25 cellular contexts compared by ENCODE assay signal in the genomic region with DNA sequence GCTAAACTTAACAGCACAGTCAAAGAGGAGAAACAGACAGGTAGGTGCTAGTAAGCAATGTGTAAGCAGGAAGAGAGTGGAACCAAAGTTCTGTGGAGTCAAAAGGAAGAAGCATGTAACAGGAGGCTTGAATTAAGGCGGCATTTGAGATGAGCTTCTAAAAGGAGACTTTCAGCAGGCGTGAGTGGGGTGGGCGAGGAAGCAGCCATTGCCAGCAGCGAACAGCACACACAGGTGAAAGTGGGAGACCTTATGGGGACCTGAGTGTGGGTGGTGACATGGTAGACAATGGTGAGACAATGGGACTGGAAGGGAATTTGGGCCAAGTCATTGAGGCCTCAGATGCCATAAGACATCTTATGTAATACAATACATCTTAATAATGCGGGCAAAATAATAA.
"Had no signal": no experiment of that assay in that cellular context is flagged by ENCODE, and none has a peak within 500 bp of the region (broad histone marks: within the 10 kb centered on the region; RNA-seq: fewer than 3 reads in every experiment).

No MANE protein-coding gene starts in this region.

- H3K4me3 ChIP-seq: coronary artery, dorsolateral prefrontal cortex, esophagus muscularis mucosa, gastroesophageal sphincter, heart left ventricle, hepatocyte, left ventricle myocardium inferior, lower lobe of right lung, mucosa of descending colon had no signal

- H3K4me1 ChIP-seq: esophagus muscularis mucosa, foreskin keratinocyte, gastroesophageal sphincter, left ventricle myocardium inferior, lower lobe of right lung had no signal

- H3K36me3 ChIP-seq: esophagus muscularis mucosa, gastroesophageal sphincter, heart left ventricle, left ventricle myocardium inferior, lower lobe of right lung had no signal

- ATAC-seq: foreskin keratinocyte; gastroesophageal sphincter; heart left ventricle; left colon; left lobe of liver; lower lobe of right lung; mucosa of descending colon; naive thymus-derived CD4-positive, alpha-beta T cell had no signal

- H3K4me2 ChIP-seq: hepatocyte had no signal

- FAIRE-seq: colon, endothelial cell of umbilical vein, frontal cortex, kidney had no signal

- DNase-seq: dermis blood vessel endothelial cell; dorsolateral prefrontal cortex; effector CD4-positive, alpha-beta T cell; effector memory CD4-positive, alpha-beta T cell; foreskin keratinocyte; heart left ventricle; hypothalamus; immature natural killer cell; islet precursor cell; kidney; kidney glomerular epithelial cell; left colon; left ventricle myocardium inferior; lower lobe of right lung; mesenchymal stem cell; mucosa of descending colon; naive thymus-derived CD4-positive, alpha-beta T cell had no signal

- H3K27me3 ChIP-seq: dorsolateral prefrontal cortex, esophagus muscularis mucosa, foreskin keratinocyte, gastroesophageal sphincter, heart left ventricle, hepatocyte had no signal

- H3K79me2 ChIP-seq: hepatocyte had no signal

- H2AFZ ChIP-seq: hepatocyte had no signal

- H3K27ac ChIP-seq: coronary artery, dorsolateral prefrontal cortex, esophagus muscularis mucosa, foreskin keratinocyte, gastroesophageal sphincter, hepatocyte, left ventricle myocardium inferior, lower lobe of right lung had no signal

- H3K9me3 ChIP-seq: esophagus muscularis mucosa, gastroesophageal sphincter, heart left ventricle, left ventricle myocardium inferior, lower lobe of right lung had no signal
